16 cellular contexts compared by ENCODE assay signal in genomic region chr14:67446371-67447032, GRCh38. TPM values are rescaled to one million over a fixed set of nuclear protein-coding genes. Genes with fewer than 3 reads are reported as not detected.
DNase-seq lines count a peak whose midpoint lies in the region; ATAC-seq, FAIRE-seq and TF ChIP-seq lines count a peak whose summit lies in the region.
"Had no signal": no experiment of that assay in that cellular context is flagged by ENCODE, and none has a peak within 500 bp of the region (broad histone marks: within the 10 kb centered on the region; RNA-seq: fewer than 3 reads in every experiment).

No MANE protein-coding gene starts in this region.

- H3K9me3 ChIP-seq in heart left ventricle, result no peaks in the 10 kb centered on the region

- no peaks in the 10 kb centered on the region for H3K27me3 ChIP-seq in heart left ventricle
- H3K27me3 ChIP-seq: BLaER1 treated with 17β-estradiol and CSF1 and Interleukin-3, amounts not matched to agents 10 nM and 100 nM had no signal

- FAIRE-seq in HTR-8/SVneo (lab: Jason Lieb, UNC), result peak; percentile 97
- FAIRE-seq: RCC 7860 had no signal

- H3K4me3 ChIP-seq in heart left ventricle, result peak overlapping the region in 2 of 12 donors; percentile 3 to 5
- H3K4me3 ChIP-seq: BLaER1 treated with 17β-estradiol and CSF1 and Interleukin-3, amounts not matched to agents 10 nM and 100 nM; coronary artery had no signal

- TF ChIP-seq POLR2A in heart left ventricle (IDR thresholded peaks at IDR 0.05), result no peak

- DNase-seq in HTR-8/SVneo (ENCODE audit: insufficient read length, low spot score) (no peak), NCI-H2107 treated with DMSO at 0.1 percent for 48 hours (lab: John Stamatoyannopoulos, UW; ENCODE audit: unreplicated experiment) (peak; percentile 45), heart left ventricle (peak in 4 of 5 donors; percentile 34 to 61 (median 42)), pons (ENCODE audit: low spot score) (peak; percentile 74), NCI-H1048 (lab: John Stamatoyannopoulos, UW) (no peak), H4 (ENCODE audit: low spot score) (no peak)
- DNase-seq in activated effector memory CD4-positive, alpha-beta T cell treated with anti-CD3 and anti-CD28 coated beads, Interleukin-2, amount 50 U/mL, for 16 hours, result no peak
- DNase-seq in stimulated activated CD4-positive, alpha-beta T cell treated with anti-CD3 and anti-CD28 coated beads, Interleukin-4, amount 100 ng/mL, for 4 hours, result no peak
- DNase-seq: activated CD4-positive, alpha-beta T cell treated with anti-CD3 and anti-CD28 coated beads for 4 hours; activated T-cell treated with anti-CD3 and anti-CD28 coated beads, Interleukin-2, amount 50 U/mL, for 24 hours; NCI-H2227 treated with DMSO at 0.1 percent for 48 hours; stimulated activated CD4-positive, alpha-beta T cell treated with anti-CD3 and anti-CD28 coated beads, Interleukin-2, amount 100 ng/mL, for 48 hours; stimulated activated naive B cell treated with anti-CD40 and anti-IgM and Interleukin-4, amounts not matched to agents 10 μg/mL and 1 μg/mL and 100 μg/mL, for 72 hours had no signal

- H3K4me1 ChIP-seq in heart left ventricle, result peaks cover 0 to 33% (median 5%) of the 10 kb centered on the region in 12 donors
- H3K4me1 ChIP-seq: BLaER1 treated with 17β-estradiol and CSF1 and Interleukin-3, amounts not matched to agents 10 nM and 100 nM had no signal

- intact Hi-C loops in heart left ventricle (cut with DNase I), result no loop called here

- H3K36me3 ChIP-seq in heart left ventricle, result no peaks in the 10 kb centered on the region
- H3K36me3 ChIP-seq: BLaER1 treated with 17β-estradiol and CSF1 and Interleukin-3, amounts not matched to agents 10 nM and 100 nM had no signal

- ATAC-seq in heart left ventricle, result peak; percentile 71 to 88 (median 76)
- ATAC-seq: stimulated activated naive B cell treated with anti-CD40 and anti-IgM and Interleukin-4, amounts not matched to agents 10 μg/mL and 1 μg/mL and 100 μg/mL, for 72 hours had no signal

- TF ChIP-seq CTCF in heart left ventricle (IDR thresholded peaks at IDR 0.05), result no peak

- WGBS in heart left ventricle, 4 donors, result 33 to 42% (median 39%) methylated on average over 7 to 8 of the region's 8 CpGs

- peak overlapping the region in 11 of 12 donors; percentile 13 to 81 (median 67) for H3K27ac ChIP-seq in heart left ventricle
- H3K27ac ChIP-seq: BLaER1 treated with 17β-estradiol and CSF1 and Interleukin-3, amounts not matched to agents 10 nM and 100 nM; coronary artery had no signal

RNA-seq across cellular contexts. Expression of gene PLEK2, which starts 34.5 kb away (rescaled TPM):
- 1 to 10 TPM in 2 of 9 donors, under 1 TPM in 3, not detected in 4; 0.30 to 2.6 (median 0.90) TPM for total RNA-seq in heart left ventricle
- under 1 TPM; 0.76 to 0.87 TPM for polyA plus RNA-seq in heart left ventricle
- total RNA-seq in H4 (2014; rRNA removed; shearing (Covaris generic)), result not detected in 2 replicates

RNA-seq across cellular contexts. Expression of gene TMEM229B, which starts 42.0 kb away (rescaled TPM):
- 1 to 10 TPM in 8 of 9 donors, under 1 TPM in 1; 0.69 to 6.5 (median 2.0) TPM for total RNA-seq in heart left ventricle
- 1 to 10 TPM in 1 of 2 donors, under 1 TPM in 1; 0.80 to 1.2 TPM for polyA plus RNA-seq in heart left ventricle
- 4.9 and 5.7 TPM in 2 replicates for total RNA-seq in H4 (2014; rRNA removed; shearing (Covaris generic))

Comparison
In these comparisons a context has a peak if more than half of its experiments do, and no peak if none do; other contexts are left out.
1. DNase-seq: peak in NCI-H2107 treated with DMSO at 0.1 percent for 48 hours (single experiment), heart left ventricle (4 of 5) and pons (single experiment); none in HTR-8/SVneo (single experiment), NCI-H1048 (single experiment), activated effector memory CD4-positive, alpha-beta T cell treated with anti-CD3 and anti-CD28 coated beads, Interleukin-2, amount 50 U/mL, for 16 hours (single experiment), H4 (single experiment) and stimulated activated CD4-positive, alpha-beta T cell treated with anti-CD3 and anti-CD28 coated beads, Interleukin-4, amount 100 ng/mL, for 4 hours (0 of 2).